In the genomic region with DNA sequence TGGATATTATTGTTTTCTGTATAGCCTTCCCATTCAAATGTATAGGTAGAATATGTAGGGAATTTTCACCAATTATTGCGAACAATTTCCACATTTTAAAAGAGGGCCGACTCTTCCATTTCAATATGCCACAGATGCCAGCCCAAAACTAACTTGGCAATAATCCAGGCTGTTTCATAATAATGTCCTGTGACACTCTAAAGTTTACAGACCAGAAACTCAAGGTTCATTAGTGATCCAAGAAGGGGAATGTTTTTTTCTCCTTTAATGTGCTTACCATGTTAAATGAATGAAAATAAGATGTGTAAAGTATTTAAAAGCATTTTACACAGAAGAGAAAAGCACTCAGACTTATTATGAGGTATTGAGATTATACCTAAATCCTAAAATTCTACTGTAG, we compare ENCODE assay signal across 25 cellular contexts.
DNase-seq lines count a peak whose midpoint lies in the region; ATAC-seq, FAIRE-seq and TF ChIP-seq lines count a peak whose summit lies in the region.
"Had no signal": no experiment of that assay in that cellular context is flagged by ENCODE, and none has a peak within 500 bp of the region (broad histone marks: within the 10 kb centered on the region; RNA-seq: fewer than 3 reads in every experiment).

No MANE protein-coding gene starts in this region.

- peaks cover 0 to 5% (median 2%) of the 10 kb centered on the region in 4 donors for H3K4me1 ChIP-seq in liver (ENCODE audit: control insufficient read depth in 4 of 4, insufficient read depth in 4 of 4, low read length in 3 of 4)
- no peaks in the 10 kb centered on the region for H3K4me1 ChIP-seq in HepG2 (ENCODE audit: insufficient read depth, low read length)
- H3K4me1 ChIP-seq: A549; BLaER1 treated with 17β-estradiol and CSF1 and Interleukin-3, amounts not matched to agents 10 nM and 100 nM had no signal

- POLR2A ChIA-PET in HepG2 (lab: Yijun Ruan, JAX): no interaction called here

- TF ChIP-seq RAD21 in liver (IDR thresholded peaks at IDR 0.05): no peak
- TF ChIP-seq RAD21 in HepG2 (CRISPR knock-in tag; IDR thresholded peaks at IDR 0.05): no peak

- TF ChIP-seq CTCF in liver (IDR thresholded peaks at IDR 0.05; ENCODE audit: low read depth, low read length, missing input control) (no peak), HepG2 (CRISPR knock-in tag; IDR thresholded peaks at IDR 0.05) (no peak)

- CTCF ChIA-PET in HepG2 (lab: Yijun Ruan, JAX; ENCODE audit: low intra/inter-chr PET ratio, low total read pairs): no interaction called here

- TF ChIP-seq EP300 in HepG2 (IDR thresholded peaks at IDR 0.05; ENCODE audit: low read depth in 2 of 2, low read length in 2 of 2): no peak
- TF ChIP-seq EP300 in HepG2 (CRISPR knock-in tag; IDR thresholded peaks at IDR 0.05; ENCODE audit: borderline replicate concordance): no peak

- H3K4me3 ChIP-seq in liver (ENCODE audit: low read depth in 1 of 3, low read length in 3 of 3) (no peak overlapping the region), HepG2 (replicated peaks in 1 of 3; ENCODE audit: insufficient read depth in 1 of 3, low read depth in 2 of 3, low read length in 3 of 3) (no peak overlapping the region)
- H3K4me3 ChIP-seq: A549; BLaER1 treated with 17β-estradiol and CSF1 and Interleukin-3, amounts not matched to agents 10 nM and 100 nM; GM23248; SK-N-MC had no signal

- no peaks in the 10 kb centered on the region for H4K20me1 ChIP-seq in HepG2 (ENCODE audit: insufficient read depth, low read length)
- H4K20me1 ChIP-seq: BLaER1 treated with 17β-estradiol and CSF1 and Interleukin-3, amounts not matched to agents 10 nM and 100 nM had no signal

- no peaks in the 10 kb centered on the region for H3K36me3 ChIP-seq in liver (ENCODE audit: control insufficient read depth in 4 of 4, insufficient read depth in 3 of 4, low read depth in 1 of 4, low read length in 3 of 4)
- no peaks in the 10 kb centered on the region for H3K36me3 ChIP-seq in HepG2 (replicated peaks in 1 of 2; ENCODE audit: control insufficient read depth in 1 of 2, insufficient read depth in 2 of 2, low read length in 2 of 2)
- H3K36me3 ChIP-seq: BLaER1 treated with 17β-estradiol and CSF1 and Interleukin-3, amounts not matched to agents 10 nM and 100 nM had no signal

- no peaks in the 10 kb centered on the region for H3K79me2 ChIP-seq in HepG2 (ENCODE audit: insufficient read depth, low read length)

- FAIRE-seq in HepG2 (lab: Jason Lieb, UNC): no peak
- FAIRE-seq: A549, GM12892 had no signal

- H3K27ac ChIP-seq in liver (ENCODE audit: low read depth in 1 of 2, low read length in 2 of 2): no peak overlapping the region
- no peak overlapping the region for H3K27ac ChIP-seq in HepG2 (ENCODE audit: extremely low read length, insufficient read depth, low read length)
- H3K27ac ChIP-seq: A549; BLaER1 treated with 17β-estradiol and CSF1 and Interleukin-3, amounts not matched to agents 10 nM and 100 nM; GM23248; SK-N-MC had no signal

- TF ChIP-seq POLR2A in HepG2 (IDR thresholded peaks at IDR 0.05; ENCODE audit: insufficient read depth in 1 of 2, low read depth in 2 of 2, low read length in 2 of 2) (no peak), GM18505 (IDR thresholded peaks at IDR 0.05; ENCODE audit: borderline replicate concordance, extremely low read depth, insufficient read depth, insufficient read length) (no peak)

- ATAC-seq in HepG2 (no peak), GM18505 (IDR thresholded peaks at IDR 0.05; ENCODE audit: unreplicated experiment) (no peak), GM18519 (IDR thresholded peaks at IDR 0.05; ENCODE audit: low FRiP score, unreplicated experiment) (no peak)
- ATAC-seq: A549, Panc1 had no signal

- intact Hi-C loops in HepG2 (cut with micrococcal nuclease; ENCODE audit: unreplicated experiment): no loop called here

- in situ Hi-C loops in HepG2 (cut with HindIII; ENCODE audit: extremely low pct_ligation_motif_present, low pct_unique_long_range_greater_than_20kb): no loop called here
- in situ Hi-C loops in SK-MEL-5 (cut with HindIII; ENCODE audit: low pct_unique_long_range_greater_than_20kb, low sequenced_read_pairs): no loop called here

- DNase-seq in HepG2 (ENCODE audit: low spot score) (no peak), SK-MEL-5 (ENCODE audit: low read depth, low spot score) (peak; percentile 39), myocyte (ENCODE audit: low read depth) (peak; percentile 44), NOMO-1 (lab: John Stamatoyannopoulos, UW; ENCODE audit: unreplicated experiment in 2 of 2) (no peak)
- DNase-seq: AML-193; CD4-positive, alpha-beta T cell; DND-41; GM23248; H9; HFFc6; IMR-90; NCI-H1092 treated with DMSO at 0.1 percent for 48 hours; NCI-H1436; NCI-H187; NCI-H2081 treated with DMSO at 0.1 percent for 48 hours; NCI-H526; SHP77 treated with DMSO at 0.1 percent for 48 hours had no signal

- H3K9me3 ChIP-seq in liver (ENCODE audit: control insufficient read depth in 4 of 4, low read length in 3 of 4) (no peaks in the 10 kb centered on the region), HepG2 (ENCODE audit: low read length) (no peaks in the 10 kb centered on the region)
- H3K9me3 ChIP-seq: A549 had no signal

- no TSS peak for BruUV-seq in HepG2 (replicated peaks; lab: Mats Ljungman, UMichigan)

- 38% methylated on average over 2 of the region's 2 CpGs for WGBS in liver
- WGBS in HepG2 (ENCODE audit: low lambda C conversion rate): 0% methylated on average over 2 of the region's 2 CpGs

- no peak overlapping the region for H3K9ac ChIP-seq in liver (ENCODE audit: low read depth in 1 of 2, low read length in 2 of 2)
- no peak overlapping the region for H3K9ac ChIP-seq in HepG2 (ENCODE audit: insufficient read depth, low read depth, low read length)
- H3K9ac ChIP-seq: BLaER1 treated with 17β-estradiol and CSF1 and Interleukin-3, amounts not matched to agents 10 nM and 100 nM; GM23248 had no signal

- H3K27me3 ChIP-seq in liver (ENCODE audit: control insufficient read depth in 4 of 4, insufficient read depth in 4 of 4, low read length in 3 of 4) (no peaks in the 10 kb centered on the region), HepG2 (ENCODE audit: control insufficient read depth in 1 of 2, insufficient read depth in 2 of 2, low read length in 2 of 2) (no peaks in the 10 kb centered on the region)
- H3K27me3 ChIP-seq: BLaER1 treated with 17β-estradiol and CSF1 and Interleukin-3, amounts not matched to agents 10 nM and 100 nM had no signal

- no peak overlapping the region for H3K4me2 ChIP-seq in HepG2 (ENCODE audit: low read depth, low read length)
- H3K4me2 ChIP-seq: A549; BLaER1 treated with 17β-estradiol and CSF1 and Interleukin-3, amounts not matched to agents 10 nM and 100 nM had no signal

- no peak overlapping the region for H2AFZ ChIP-seq in HepG2 (ENCODE audit: low read length)
- H2AFZ ChIP-seq: GM23248 had no signal

TF ChIP-seq in liver, 16 proteins besides CTCF, POLR2A, EP300 and RAD21:
- TF ChIP-seq JUND (IDR thresholded peaks at IDR 0.05) (peak in 1 of 2 donors; percentile 19), HNF4A (conservative IDR thresholded peaks at IDR 0.05) (peak; percentile 83 to 84), FOXA2 (IDR thresholded peaks at IDR 0.05) (no peak), HNF4G (IDR thresholded peaks at IDR 0.05) (peak; percentile 30)
- TF ChIP-seq, protein P1, sequence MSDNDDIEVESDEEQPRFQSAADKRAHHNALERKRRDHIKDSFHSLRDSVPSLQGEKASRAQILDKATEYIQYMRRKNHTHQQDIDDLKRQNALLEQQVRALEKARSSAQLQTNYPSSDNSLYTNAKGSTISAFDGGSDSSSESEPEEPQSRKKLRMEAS (IDR thresholded peaks at IDR 0.05): no peak
TF ChIP-seq in liver: peak in this region for 3.

TF ChIP-seq in HepG2, 621 proteins besides CTCF, POLR2A, EP300 and RAD21 (continues in another document):
- TF ChIP-seq, protein P2, sequence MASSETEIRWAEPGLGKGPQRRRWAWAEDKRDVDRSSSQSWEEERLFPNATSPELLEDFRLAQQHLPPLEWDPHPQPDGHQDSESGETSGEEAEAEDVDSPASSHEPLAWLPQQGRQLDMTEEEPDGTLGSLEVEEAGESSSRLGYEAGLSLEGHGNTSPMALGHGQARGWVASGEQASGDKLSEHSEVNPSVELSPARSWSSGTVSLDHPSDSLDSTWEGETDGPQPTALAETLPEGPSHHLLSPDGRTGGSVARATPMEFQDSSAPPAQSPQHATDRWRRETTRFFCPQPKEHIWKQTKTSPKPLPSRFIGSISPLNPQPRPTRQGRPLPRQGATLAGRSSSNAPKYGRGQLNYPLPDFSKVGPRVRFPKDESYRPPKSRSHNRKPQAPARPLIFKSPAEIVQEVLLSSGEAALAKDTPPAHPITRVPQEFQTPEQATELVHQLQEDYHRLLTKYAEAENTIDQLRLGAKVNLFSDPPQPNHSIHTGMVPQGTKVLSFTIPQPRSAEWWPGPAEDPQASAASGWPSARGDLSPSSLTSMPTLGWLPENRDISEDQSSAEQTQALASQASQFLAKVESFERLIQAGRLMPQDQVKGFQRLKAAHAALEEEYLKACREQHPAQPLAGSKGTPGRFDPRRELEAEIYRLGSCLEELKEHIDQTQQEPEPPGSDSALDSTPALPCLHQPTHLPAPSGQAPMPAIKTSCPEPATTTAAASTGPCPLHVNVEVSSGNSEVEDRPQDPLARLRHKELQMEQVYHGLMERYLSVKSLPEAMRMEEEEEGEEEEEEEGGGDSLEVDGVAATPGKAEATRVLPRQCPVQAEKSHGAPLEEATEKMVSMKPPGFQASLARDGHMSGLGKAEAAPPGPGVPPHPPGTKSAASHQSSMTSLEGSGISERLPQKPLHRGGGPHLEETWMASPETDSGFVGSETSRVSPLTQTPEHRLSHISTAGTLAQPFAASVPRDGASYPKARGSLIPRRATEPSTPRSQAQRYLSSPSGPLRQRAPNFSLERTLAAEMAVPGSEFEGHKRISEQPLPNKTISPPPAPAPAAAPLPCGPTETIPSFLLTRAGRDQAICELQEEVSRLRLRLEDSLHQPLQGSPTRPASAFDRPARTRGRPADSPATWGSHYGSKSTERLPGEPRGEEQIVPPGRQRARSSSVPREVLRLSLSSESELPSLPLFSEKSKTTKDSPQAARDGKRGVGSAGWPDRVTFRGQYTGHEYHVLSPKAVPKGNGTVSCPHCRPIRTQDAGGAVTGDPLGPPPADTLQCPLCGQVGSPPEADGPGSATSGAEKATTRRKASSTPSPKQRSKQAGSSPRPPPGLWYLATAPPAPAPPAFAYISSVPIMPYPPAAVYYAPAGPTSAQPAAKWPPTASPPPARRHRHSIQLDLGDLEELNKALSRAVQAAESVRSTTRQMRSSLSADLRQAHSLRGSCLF (CRISPR knock-in tag; IDR thresholded peaks at IDR 0.05; ENCODE audit: borderline replicate concordance): no peak
- TF ChIP-seq, protein P3, sequence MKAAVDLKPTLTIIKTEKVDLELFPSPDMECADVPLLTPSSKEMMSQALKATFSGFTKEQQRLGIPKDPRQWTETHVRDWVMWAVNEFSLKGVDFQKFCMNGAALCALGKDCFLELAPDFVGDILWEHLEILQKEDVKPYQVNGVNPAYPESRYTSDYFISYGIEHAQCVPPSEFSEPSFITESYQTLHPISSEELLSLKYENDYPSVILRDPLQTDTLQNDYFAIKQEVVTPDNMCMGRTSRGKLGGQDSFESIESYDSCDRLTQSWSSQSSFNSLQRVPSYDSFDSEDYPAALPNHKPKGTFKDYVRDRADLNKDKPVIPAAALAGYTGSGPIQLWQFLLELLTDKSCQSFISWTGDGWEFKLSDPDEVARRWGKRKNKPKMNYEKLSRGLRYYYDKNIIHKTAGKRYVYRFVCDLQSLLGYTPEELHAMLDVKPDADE (CRISPR knock-in tag; IDR thresholded peaks at IDR 0.05): no peak
- TF ChIP-seq ARNT2 (CRISPR knock-in tag; IDR thresholded peaks at IDR 0.05; ENCODE audit: low read depth): no peak

Comparison
In these comparisons a context has a peak if more than half of its experiments do, and no peak if none do; other contexts are left out.
1. DNase-seq: peak in SK-MEL-5 (single experiment) and myocyte (single experiment); none in HepG2 (single experiment) and NOMO-1 (0 of 2).